Comparison of ENCODE assay signal across 9 cellular contexts in the genomic region with DNA sequence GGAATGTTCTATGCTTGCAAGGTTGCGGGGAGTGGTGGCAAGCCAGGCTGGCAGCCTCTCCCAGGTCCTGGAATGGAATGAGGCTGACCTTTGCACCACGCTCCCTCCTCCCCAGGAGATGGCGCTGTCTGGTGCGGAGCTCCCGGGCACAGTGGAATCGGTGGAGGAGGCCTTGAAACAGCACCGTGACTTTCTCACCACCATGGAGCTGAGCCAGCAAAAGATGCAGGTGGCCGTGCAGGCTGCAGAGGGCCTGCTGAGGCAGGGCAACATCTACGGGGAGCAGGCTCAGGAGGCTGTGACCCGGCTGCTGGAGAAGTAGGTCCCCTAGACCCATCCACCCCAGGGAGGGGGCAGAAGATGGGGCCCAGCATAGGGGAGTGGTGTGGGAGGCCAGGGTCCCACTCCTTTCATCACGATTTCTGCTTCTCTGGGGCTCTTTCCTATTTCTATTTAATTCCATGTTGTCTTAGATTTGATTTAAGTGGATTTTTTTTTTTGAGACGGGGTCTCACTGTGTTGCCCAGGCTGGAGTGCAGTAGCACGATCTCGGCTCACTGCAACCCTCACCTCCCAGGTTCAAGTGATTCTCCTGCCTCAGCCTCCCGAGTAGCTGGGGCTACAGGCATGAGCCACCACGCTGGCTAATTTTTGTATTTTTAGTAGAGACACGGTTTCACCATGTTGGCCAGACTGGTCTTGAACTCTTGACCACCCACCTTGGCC. TPM values are rescaled to one million over a fixed set of nuclear protein-coding genes. Genes with fewer than 3 reads are reported as not detected.
A peak's percentile ranks its signal among the peaks of the same experiment; 100 is the strongest.
DNase-seq lines count a peak whose midpoint lies in the region; ATAC-seq, FAIRE-seq and TF ChIP-seq lines count a peak whose summit lies in the region.
"Had no signal": no experiment of that assay in that cellular context is flagged by ENCODE, and none has a peak within 500 bp of the region (broad histone marks: within the 10 kb centered on the region; RNA-seq: fewer than 3 reads in every experiment).

No MANE protein-coding gene starts in this region.

- no peak overlapping the region for H2AFZ ChIP-seq in SU-DHL-6 (ENCODE audit: low read depth, low read length, severe bottlenecking)

- no peaks in the 10 kb centered on the region for H3K36me3 Mint-ChIP-seq in stimulated activated memory B cell treated with anti-CD40 and anti-IgM and Interleukin-4, amounts not matched to agents 10 μg/mL and 1 μg/mL and 100 μg/mL, for 72 hours

- no peaks in the 10 kb centered on the region for H3K9me3 Mint-ChIP-seq in stimulated activated memory B cell treated with anti-CD40 and anti-IgM and Interleukin-4, amounts not matched to agents 10 μg/mL and 1 μg/mL and 100 μg/mL, for 72 hours

- no peak overlapping the region for H3K4me2 ChIP-seq in SU-DHL-6 (ENCODE audit: low read depth, low read length, poor library complexity, severe bottlenecking)

- H3K27ac Mint-ChIP-seq in stimulated activated memory B cell treated with anti-CD40 and anti-IgM and Interleukin-4, amounts not matched to agents 10 μg/mL and 1 μg/mL and 100 μg/mL, for 72 hours, result no peak overlapping the region

- in situ Hi-C loops in brain microvascular endothelial cell (cut with HindIII; ENCODE audit: low pct_ligation_motif_present, low sequenced_read_pairs), result no loop called here

- no peaks in the 10 kb centered on the region for H3K36me3 ChIP-seq in SU-DHL-6 (ENCODE audit: low read length)
- H3K36me3 ChIP-seq in brain microvascular endothelial cell (replicated peaks), result no peaks in the 10 kb centered on the region
- H3K36me3 ChIP-seq in kidney (ENCODE audit: control insufficient read depth in 1 of 2, insufficient read depth in 2 of 2, low read length in 2 of 2), result no peaks in the 10 kb centered on the region

- H3K27me3 ChIP-seq in SU-DHL-6 (ENCODE audit: low read length), result no peaks in the 10 kb centered on the region
- H3K27me3 ChIP-seq in brain microvascular endothelial cell (replicated peaks), result no peaks in the 10 kb centered on the region

- no peaks in the 10 kb centered on the region for H4K20me1 ChIP-seq in SU-DHL-6 (ENCODE audit: low read depth, low read length)

- peak; percentile 46 for TF ChIP-seq CTCF in SU-DHL-6 (IDR thresholded peaks at IDR 0.05; ENCODE audit: insufficient read depth, low read length, poor library complexity, severe bottlenecking)
- peak; percentile 83 for TF ChIP-seq CTCF in brain microvascular endothelial cell (IDR thresholded peaks at IDR 0.05; ENCODE audit: low read depth, low read length, missing control alignments)
- TF ChIP-seq CTCF in kidney (IDR thresholded peaks at IDR 0.05; ENCODE audit: borderline replicate concordance, extremely low read depth, insufficient read depth), result peak; percentile 61

- H3K27me3 Mint-ChIP-seq in stimulated activated memory B cell treated with anti-CD40 and anti-IgM and Interleukin-4, amounts not matched to agents 10 μg/mL and 1 μg/mL and 100 μg/mL, for 72 hours, result peaks cover 26% of the 10 kb centered on the region

- H3K4me3 Mint-ChIP-seq in stimulated activated memory B cell treated with anti-CD40 and anti-IgM and Interleukin-4, amounts not matched to agents 10 μg/mL and 1 μg/mL and 100 μg/mL, for 72 hours, result no peak overlapping the region

- H3K9ac ChIP-seq in SU-DHL-6 (ENCODE audit: low read length), result no peak overlapping the region
- no peak overlapping the region for H3K9ac ChIP-seq in kidney (ENCODE audit: low read length in 2 of 2)

- no peak for FAIRE-seq in kidney (lab: Jason Lieb, UNC)
- FAIRE-seq: A204.1 had no signal

- intact Hi-C loops in kidney (cut with DNase I), result no loop called here

- H3K9me3 ChIP-seq in SU-DHL-6 (ENCODE audit: insufficient read depth, low read length) (no peaks in the 10 kb centered on the region), kidney (ENCODE audit: control insufficient read depth in 1 of 2, low read length in 2 of 2) (no peaks in the 10 kb centered on the region)

- H3K27ac ChIP-seq in SU-DHL-6 (ENCODE audit: low read depth, low read length) (no peak overlapping the region), brain microvascular endothelial cell (no peak overlapping the region), kidney (ENCODE audit: low read depth in 2 of 2, low read length in 2 of 2) (no peak overlapping the region)

- no peaks in the 10 kb centered on the region for H3K79me2 ChIP-seq in SU-DHL-6 (ENCODE audit: insufficient read depth, low read length)

- H3K4me3 ChIP-seq in SU-DHL-6 (ENCODE audit: insufficient read depth, low read length, poor library complexity, severe bottlenecking) (no peak overlapping the region), brain microvascular endothelial cell (ENCODE audit: low read depth, low read length) (no peak overlapping the region), kidney (ENCODE audit: low read length in 2 of 2) (no peak overlapping the region)

- no peaks in the 10 kb centered on the region for H3K9me2 ChIP-seq in SU-DHL-6 (replicated peaks; ENCODE audit: insufficient read depth, low read length)

- DNase-seq in NCI-H1417 (lab: John Stamatoyannopoulos, UW) (peak; percentile 35 to 56 (median 48)), NCI-H1417 treated with DMSO at 0.1 percent for 48 hours (lab: John Stamatoyannopoulos, UW) (no peak), NCI-H1436 (lab: John Stamatoyannopoulos, UW) (peak; percentile 73), brain microvascular endothelial cell (peak; percentile 25), kidney (peak; percentile 78)

- ATAC-seq in stimulated activated memory B cell treated with anti-CD40 and anti-IgM and Interleukin-4, amounts not matched to agents 10 μg/mL and 1 μg/mL and 100 μg/mL, for 72 hours, result peak; percentile 21
- no peak for ATAC-seq in HG03175 (IDR thresholded peaks at IDR 0.05; ENCODE audit: unreplicated experiment)

- no peaks in the 10 kb centered on the region for H3F3A ChIP-seq in SU-DHL-6 (ENCODE audit: insufficient read depth)

- no peaks in the 10 kb centered on the region for H3K4me1 ChIP-seq in kidney (ENCODE audit: control insufficient read depth in 1 of 2, insufficient read depth in 1 of 2, low read depth in 1 of 2, low read length in 2 of 2)

- H3K4me1 Mint-ChIP-seq in stimulated activated memory B cell treated with anti-CD40 and anti-IgM and Interleukin-4, amounts not matched to agents 10 μg/mL and 1 μg/mL and 100 μg/mL, for 72 hours, result peaks cover 8% of the 10 kb centered on the region

RNA-seq across cellular contexts. Expression of a gene that starts 53.2 kb away (rescaled TPM):
- 69.6 TPM for total RNA-seq in kidney
- 91.3 TPM for polyA plus RNA-seq in kidney (ENCODE audit: insufficient read depth, low read depth, low replicate concordance)

RNA-seq across cellular contexts. Expression of a gene that starts 56.7 kb away (rescaled TPM):
- 0.82 TPM for total RNA-seq in kidney
- polyA plus RNA-seq in kidney (ENCODE audit: insufficient read depth, low read depth, low replicate concordance), result 4.6 TPM

RNA-seq across cellular contexts. Expression of a gene that starts 57.9 kb away (rescaled TPM):
- total RNA-seq in kidney, result 89.9 TPM
- polyA plus RNA-seq in kidney (ENCODE audit: insufficient read depth, low read depth, low replicate concordance), result 248 TPM
